In the genomic region with DNA sequence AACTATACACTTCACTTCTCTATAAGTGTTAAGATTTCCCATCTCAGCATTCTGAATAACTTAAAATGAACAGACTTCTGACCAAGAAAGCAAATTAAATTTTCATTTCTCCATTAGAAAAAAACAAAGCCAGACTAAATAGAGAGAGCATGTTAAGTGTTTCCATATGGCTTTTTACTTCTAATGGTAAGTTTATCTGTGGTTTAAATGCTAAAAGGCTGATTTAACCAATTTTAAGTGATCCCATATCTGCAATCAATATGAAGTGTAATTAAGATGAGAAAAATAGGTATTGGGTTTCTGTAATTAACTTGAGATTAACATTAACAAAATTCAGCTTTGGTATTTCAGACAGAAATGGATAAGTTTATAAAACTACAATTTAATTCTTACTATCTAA, we compare ENCODE assay signal across 1 cellular context.
TF ChIP-seq lines count a peak whose summit lies in the region.

No MANE protein-coding gene starts in this region.

TF ChIP-seq in SK-N-SH, 30 proteins besides CTCF, POLR2A, EP300 and RAD21 (continued from another document):
- TF ChIP-seq, protein P1, sequence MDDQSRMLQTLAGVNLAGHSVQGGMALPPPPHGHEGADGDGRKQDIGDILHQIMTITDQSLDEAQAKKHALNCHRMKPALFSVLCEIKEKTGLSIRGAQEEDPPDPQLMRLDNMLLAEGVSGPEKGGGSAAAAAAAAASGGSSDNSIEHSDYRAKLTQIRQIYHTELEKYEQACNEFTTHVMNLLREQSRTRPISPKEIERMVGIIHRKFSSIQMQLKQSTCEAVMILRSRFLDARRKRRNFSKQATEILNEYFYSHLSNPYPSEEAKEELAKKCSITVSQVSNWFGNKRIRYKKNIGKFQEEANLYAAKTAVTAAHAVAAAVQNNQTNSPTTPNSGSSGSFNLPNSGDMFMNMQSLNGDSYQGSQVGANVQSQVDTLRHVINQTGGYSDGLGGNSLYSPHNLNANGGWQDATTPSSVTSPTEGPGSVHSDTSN (IDR thresholded peaks at IDR 0.05): no peak
- TF ChIP-seq, protein P2, sequence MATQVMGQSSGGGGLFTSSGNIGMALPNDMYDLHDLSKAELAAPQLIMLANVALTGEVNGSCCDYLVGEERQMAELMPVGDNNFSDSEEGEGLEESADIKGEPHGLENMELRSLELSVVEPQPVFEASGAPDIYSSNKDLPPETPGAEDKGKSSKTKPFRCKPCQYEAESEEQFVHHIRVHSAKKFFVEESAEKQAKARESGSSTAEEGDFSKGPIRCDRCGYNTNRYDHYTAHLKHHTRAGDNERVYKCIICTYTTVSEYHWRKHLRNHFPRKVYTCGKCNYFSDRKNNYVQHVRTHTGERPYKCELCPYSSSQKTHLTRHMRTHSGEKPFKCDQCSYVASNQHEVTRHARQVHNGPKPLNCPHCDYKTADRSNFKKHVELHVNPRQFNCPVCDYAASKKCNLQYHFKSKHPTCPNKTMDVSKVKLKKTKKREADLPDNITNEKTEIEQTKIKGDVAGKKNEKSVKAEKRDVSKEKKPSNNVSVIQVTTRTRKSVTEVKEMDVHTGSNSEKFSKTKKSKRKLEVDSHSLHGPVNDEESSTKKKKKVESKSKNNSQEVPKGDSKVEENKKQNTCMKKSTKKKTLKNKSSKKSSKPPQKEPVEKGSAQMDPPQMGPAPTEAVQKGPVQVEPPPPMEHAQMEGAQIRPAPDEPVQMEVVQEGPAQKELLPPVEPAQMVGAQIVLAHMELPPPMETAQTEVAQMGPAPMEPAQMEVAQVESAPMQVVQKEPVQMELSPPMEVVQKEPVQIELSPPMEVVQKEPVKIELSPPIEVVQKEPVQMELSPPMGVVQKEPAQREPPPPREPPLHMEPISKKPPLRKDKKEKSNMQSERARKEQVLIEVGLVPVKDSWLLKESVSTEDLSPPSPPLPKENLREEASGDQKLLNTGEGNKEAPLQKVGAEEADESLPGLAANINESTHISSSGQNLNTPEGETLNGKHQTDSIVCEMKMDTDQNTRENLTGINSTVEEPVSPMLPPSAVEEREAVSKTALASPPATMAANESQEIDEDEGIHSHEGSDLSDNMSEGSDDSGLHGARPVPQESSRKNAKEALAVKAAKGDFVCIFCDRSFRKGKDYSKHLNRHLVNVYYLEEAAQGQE (IDR thresholded peaks at IDR 0.05; ENCODE audit: low read depth, low read length): no peak
- peak; percentile 65 for TF ChIP-seq CHD2 (IDR thresholded peaks at IDR 0.05; ENCODE audit: low read length, partially characterized antibody)
- peak; percentile 93 for TF ChIP-seq GATA2 (CRISPR knock-in tag; IDR thresholded peaks at IDR 0.05)
- no peak for TF ChIP-seq RXRA (IDR thresholded peaks at IDR 0.05; ENCODE audit: borderline replicate concordance, low read depth)
- peak; percentile 19; the same call in 1 of the 2 replicates for TF ChIP-seq MXI1 (IDR thresholded peaks at IDR 0.05; ENCODE audit: low read depth, low read length)
- peak; percentile 65 for TF ChIP-seq TEAD4 (IDR thresholded peaks at IDR 0.05; ENCODE audit: borderline replicate concordance, insufficient read depth)
- peak; percentile 41; the same call in 1 of the 2 replicates for TF ChIP-seq POLR2AphosphoS5 (IDR thresholded peaks at IDR 0.05; ENCODE audit: low read depth, low read length)
- no peak for TF ChIP-seq JUND (IDR thresholded peaks at IDR 0.05)
- 0 out of 2 replicates have a peak, but pooled peaks have one; percentile 40 for TF ChIP-seq FOXJ3 (CRISPR knock-in tag; IDR thresholded peaks at IDR 0.05)
- TF ChIP-seq, protein P3, sequence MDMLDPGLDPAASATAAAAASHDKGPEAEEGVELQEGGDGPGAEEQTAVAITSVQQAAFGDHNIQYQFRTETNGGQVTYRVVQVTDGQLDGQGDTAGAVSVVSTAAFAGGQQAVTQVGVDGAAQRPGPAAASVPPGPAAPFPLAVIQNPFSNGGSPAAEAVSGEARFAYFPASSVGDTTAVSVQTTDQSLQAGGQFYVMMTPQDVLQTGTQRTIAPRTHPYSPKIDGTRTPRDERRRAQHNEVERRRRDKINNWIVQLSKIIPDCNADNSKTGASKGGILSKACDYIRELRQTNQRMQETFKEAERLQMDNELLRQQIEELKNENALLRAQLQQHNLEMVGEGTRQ (IDR thresholded peaks at IDR 0.05; ENCODE audit: borderline replicate concordance, low read depth, low read length): no peak
